Comparison of ENCODE assay signal across 14 cellular contexts in genomic region chr4:7063362-7063761, GRCh38.
"Had no signal": no experiment of that assay in that cellular context is flagged by ENCODE, and none has a peak within 500 bp of the region (broad histone marks: within the 10 kb centered on the region; RNA-seq: fewer than 3 reads in every experiment).

No MANE protein-coding gene starts in this region.

- ATAC-seq: gastroesophageal sphincter; stimulated activated naive CD8-positive, alpha-beta T cell treated with anti-CD3 and anti-CD28 coated beads, Interleukin-15, amount 100 ng/mL, for 72 hours had no signal

- H3K4me3 ChIP-seq: breast epithelium, gastroesophageal sphincter, left ventricle myocardium inferior, testis had no signal

- H3K4me3 Mint-ChIP-seq: activated naive CD8-positive, alpha-beta T cell treated with anti-CD3 and anti-CD28 coated beads, Interleukin-2, amount 10 ng/mL, durations not matched to agents 7 days and 5 days; nephron progenitor cell; stimulated activated naive CD8-positive, alpha-beta T cell treated with anti-CD3 and anti-CD28 coated beads, Interleukin-15, amount 100 ng/mL, for 72 hours had no signal

- DNase-seq: activated CD4-positive, alpha-beta T cell treated with anti-CD3 and anti-CD28 coated beads for 4 hours; activated naive CD8-positive, alpha-beta T cell treated with anti-CD3 and anti-CD28 coated beads, Interleukin-2, amount 10 ng/mL, durations not matched to agents 7 days and 5 days; activated T-cell treated with anti-CD3 and anti-CD28 coated beads, Interleukin-2, amount 50 U/mL, for 48 hours; aorta; dermis blood vessel endothelial cell; left ventricle myocardium inferior; mesenchymal stem cell; nephron progenitor cell; stimulated activated CD4-positive, alpha-beta T cell treated with anti-CD3 and anti-CD28 coated beads, Interleukin-12 subunit alpha, Interleukin-12 subunit beta, amount 100 ng/mL, for 4 hours; stimulated activated naive CD8-positive, alpha-beta T cell treated with anti-CD3 and anti-CD28 coated beads, Interleukin-15, amount 100 ng/mL, for 72 hours; testis had no signal

- H3K27ac ChIP-seq: breast epithelium, gastroesophageal sphincter, left ventricle myocardium inferior, testis, VCaP had no signal

- H3K9me3 Mint-ChIP-seq: activated naive CD8-positive, alpha-beta T cell treated with anti-CD3 and anti-CD28 coated beads, Interleukin-2, amount 10 ng/mL, durations not matched to agents 7 days and 5 days; nephron progenitor cell; stimulated activated naive CD8-positive, alpha-beta T cell treated with anti-CD3 and anti-CD28 coated beads, Interleukin-15, amount 100 ng/mL, for 72 hours had no signal

- H3K27me3 Mint-ChIP-seq: activated naive CD8-positive, alpha-beta T cell treated with anti-CD3 and anti-CD28 coated beads, Interleukin-2, amount 10 ng/mL, durations not matched to agents 7 days and 5 days; stimulated activated naive CD8-positive, alpha-beta T cell treated with anti-CD3 and anti-CD28 coated beads, Interleukin-15, amount 100 ng/mL, for 72 hours had no signal

- H3K9me3 ChIP-seq: breast epithelium, gastroesophageal sphincter, left ventricle myocardium inferior, testis had no signal

- H3K27ac Mint-ChIP-seq: activated naive CD8-positive, alpha-beta T cell treated with anti-CD3 and anti-CD28 coated beads, Interleukin-2, amount 10 ng/mL, durations not matched to agents 7 days and 5 days had no signal

- H3K27me3 ChIP-seq: breast epithelium, gastroesophageal sphincter, testis had no signal
